Comparison of ENCODE assay signal across 10 cellular contexts in the genomic region with DNA sequence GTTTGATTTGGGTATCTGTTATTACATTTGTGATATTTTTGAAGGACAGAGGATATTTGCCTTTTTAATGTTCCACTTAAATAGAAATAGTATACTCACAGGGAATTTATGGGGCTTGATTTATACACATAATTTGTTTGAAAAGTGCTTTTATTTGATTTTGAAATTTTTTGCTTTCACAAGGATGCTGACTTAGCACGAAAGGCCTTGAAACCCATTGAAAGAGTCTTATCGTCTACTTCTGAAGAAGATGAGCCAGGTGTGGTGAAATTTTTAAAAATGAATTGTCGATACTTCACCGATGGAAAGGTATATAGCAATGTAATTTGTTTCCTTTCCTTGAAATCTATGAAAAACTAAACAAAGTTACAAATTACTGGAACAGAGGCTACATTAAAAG.
"Had no signal": no experiment of that assay in that cellular context is flagged by ENCODE, and none has a peak within 500 bp of the region (broad histone marks: within the 10 kb centered on the region; RNA-seq: fewer than 3 reads in every experiment).

No MANE protein-coding gene starts in this region.

- H3K9me3 ChIP-seq: HAP-1 had no signal

- H3K4me1 ChIP-seq: HAP-1 had no signal

- H3K27ac ChIP-seq: GM23248 had no signal

- H3K9me3 Mint-ChIP-seq: H9, HFFc6 had no signal

- H3K9ac ChIP-seq: GM23248 had no signal

- H2AFZ ChIP-seq: GM23248 had no signal

- H3K27ac Mint-ChIP-seq: HFFc6 had no signal

- H3K4me3 ChIP-seq: GM23248, HAP-1 had no signal

- FAIRE-seq: H1, H54 had no signal

- ATAC-seq: HCT116 had no signal

- H3K4me3 Mint-ChIP-seq: H9, HFFc6 had no signal

- DNase-seq: GM23248, GOT3, H7, H9, HCEC 1CT, HFFc6 had no signal
